15 cellular contexts compared by ENCODE assay signal in genomic region chr10:99698504-99699080, GRCh38. TPM values are rescaled to one million over a fixed set of nuclear protein-coding genes. Genes with fewer than 3 reads are reported as not detected.
DNase-seq lines count a peak whose midpoint lies in the region; ATAC-seq, FAIRE-seq and TF ChIP-seq lines count a peak whose summit lies in the region.
"Had no signal": no experiment of that assay in that cellular context is flagged by ENCODE, and none has a peak within 500 bp of the region (broad histone marks: within the 10 kb centered on the region; RNA-seq: fewer than 3 reads in every experiment).

No MANE protein-coding gene starts in this region.

- no peaks in the 10 kb centered on the region for H3K27me3 Mint-ChIP-seq in activated naive CD8-positive, alpha-beta T cell treated with anti-CD3 and anti-CD28 coated beads, Interleukin-2, amount 50 U/mL, for 24 hours
- H3K27me3 Mint-ChIP-seq: activated CD4-positive, alpha-beta T cell treated with anti-CD3 and anti-CD28 coated beads, Interleukin-2, amount 10 ng/mL, durations not matched to agents 7 days and 5 days; CD4-positive, alpha-beta memory T cell had no signal

- H3K4me3 ChIP-seq in GM12864 (ENCODE audit: low read depth, low read length) (no peak overlapping the region), bronchial epithelial cell (ENCODE audit: low read depth, low read length) (no peak overlapping the region)

- no peak for ATAC-seq in activated naive CD8-positive, alpha-beta T cell treated with anti-CD3 and anti-CD28 coated beads, Interleukin-2, amount 50 U/mL, for 24 hours

- no peaks in the 10 kb centered on the region for H3K9me3 Mint-ChIP-seq in activated naive CD8-positive, alpha-beta T cell treated with anti-CD3 and anti-CD28 coated beads, Interleukin-2, amount 50 U/mL, for 24 hours
- H3K9me3 Mint-ChIP-seq: activated CD4-positive, alpha-beta T cell treated with anti-CD3 and anti-CD28 coated beads, Interleukin-2, amount 10 ng/mL, durations not matched to agents 7 days and 5 days; CD4-positive, alpha-beta memory T cell; T-helper 2 cell treated with Interferon-gamma antibody and Interleukin-4, amounts not matched to agents 5 μg/mL and 100 μg/mL, for 36 hours had no signal

- peaks cover 24% of the 10 kb centered on the region for H3K36me3 ChIP-seq in bronchial epithelial cell (ENCODE audit: control insufficient read depth, insufficient read depth, low read length)

- H3K4me1 Mint-ChIP-seq in activated naive CD8-positive, alpha-beta T cell treated with anti-CD3 and anti-CD28 coated beads, Interleukin-2, amount 50 U/mL, for 24 hours: no peaks in the 10 kb centered on the region
- H3K4me1 Mint-ChIP-seq: activated CD4-positive, alpha-beta T cell treated with anti-CD3 and anti-CD28 coated beads, Interleukin-2, amount 10 ng/mL, durations not matched to agents 7 days and 5 days; CD4-positive, alpha-beta memory T cell had no signal

- H3K36me3 Mint-ChIP-seq in activated naive CD8-positive, alpha-beta T cell treated with anti-CD3 and anti-CD28 coated beads, Interleukin-2, amount 50 U/mL, for 24 hours (ENCODE audit: low read depth): peaks cover 32% of the 10 kb centered on the region

- H3K27me3 ChIP-seq in bronchial epithelial cell (ENCODE audit: control insufficient read depth, insufficient read depth, low read length): no peaks in the 10 kb centered on the region
- H3K27me3 ChIP-seq: neutrophil had no signal

- DNase-seq in GM12864 (ENCODE audit: low read depth) (no peak), Kasumi-1 (lab: John Stamatoyannopoulos, UW) (peak; percentile 26 to 46), bronchial epithelial cell (ENCODE audit: low read depth) (no peak), lung microvascular endothelial cell (ENCODE audit: low read depth in 2 of 2) (peak; percentile 12 to 15), NCI-H1694 treated with DMSO at 0.1 percent for 48 hours (lab: John Stamatoyannopoulos, UW) (no peak), HT-29 (ENCODE audit: low spot score) (no peak), anterior cingulate cortex (lab: John Stamatoyannopoulos, UW) (no peak)
- DNase-seq in activated naive CD8-positive, alpha-beta T cell treated with anti-CD3 and anti-CD28 coated beads, Interleukin-2, amount 50 U/mL, for 24 hours: no peak
- DNase-seq: activated CD4-positive, alpha-beta T cell treated with anti-CD3 and anti-CD28 coated beads, Interleukin-2, amount 10 ng/mL, durations not matched to agents 7 days and 5 days; CD4-positive, alpha-beta memory T cell; NCI-H1092 treated with DMSO at 0.1 percent for 48 hours; NCI-H446 had no signal

- TF ChIP-seq CTCF in GM12864 (IDR thresholded peaks at IDR 0.05; ENCODE audit: low read depth, low read length, missing control alignments) (peak; percentile 27), bronchial epithelial cell (IDR thresholded peaks at IDR 0.05; ENCODE audit: insufficient read depth, low read length, severe bottlenecking) (peak; percentile 13)

- no peak overlapping the region for H3K27ac Mint-ChIP-seq in activated naive CD8-positive, alpha-beta T cell treated with anti-CD3 and anti-CD28 coated beads, Interleukin-2, amount 50 U/mL, for 24 hours
- H3K27ac Mint-ChIP-seq: activated CD4-positive, alpha-beta T cell treated with anti-CD3 and anti-CD28 coated beads, Interleukin-2, amount 10 ng/mL, durations not matched to agents 7 days and 5 days; CD4-positive, alpha-beta memory T cell; T-helper 2 cell treated with Interferon-gamma antibody and Interleukin-4, amounts not matched to agents 5 μg/mL and 100 μg/mL, for 36 hours had no signal

- no peak for FAIRE-seq in bronchial epithelial cell (lab: Jason Lieb, UNC)
- FAIRE-seq: RCC 7860 had no signal

- no peak overlapping the region for H3K4me3 Mint-ChIP-seq in activated naive CD8-positive, alpha-beta T cell treated with anti-CD3 and anti-CD28 coated beads, Interleukin-2, amount 50 U/mL, for 24 hours
- H3K4me3 Mint-ChIP-seq: activated CD4-positive, alpha-beta T cell treated with anti-CD3 and anti-CD28 coated beads, Interleukin-2, amount 10 ng/mL, durations not matched to agents 7 days and 5 days; CD4-positive, alpha-beta memory T cell; T-helper 2 cell treated with Interferon-gamma antibody and Interleukin-4, amounts not matched to agents 5 μg/mL and 100 μg/mL, for 36 hours had no signal

RNA-seq across cellular contexts. Expression of gene COX15, which starts 33.3 kb away (rescaled TPM):
- total RNA-seq in bronchial epithelial cell (33.2 and 35.7 TPM in 2 replicates), lung microvascular endothelial cell (25.0 and 30.7 TPM in 2 replicates)
- 18.2 and 20.1 TPM in 2 replicates for total RNA-seq in HT-29 (2014; rRNA removed; shearing (Covaris generic))

RNA-seq across cellular contexts. Expression of gene CUTC, which starts 33.4 kb away (rescaled TPM):
- total RNA-seq in bronchial epithelial cell (14.2 and 25.0 TPM in 2 replicates), lung microvascular endothelial cell (12.9 and 21.6 TPM in 2 replicates)
- total RNA-seq in HT-29 (2014; rRNA removed; shearing (Covaris generic)): 7.1 and 8.1 TPM in 2 replicates

RNA-seq across cellular contexts. Expression of gene ENTPD7, which starts 39.3 kb away (rescaled TPM):
- 10.5 and 19.0 TPM in 2 replicates for total RNA-seq in bronchial epithelial cell
- 14.4 and 16.1 TPM in 2 replicates for total RNA-seq in lung microvascular endothelial cell
- total RNA-seq in HT-29 (2014; rRNA removed; shearing (Covaris generic)): 8.5 and 8.9 TPM in 2 replicates

Comparison
In these comparisons a context has a peak if more than half of its experiments do, and no peak if none do; other contexts are left out.
1. DNase-seq: peak in Kasumi-1 (2 of 2) and lung microvascular endothelial cell (2 of 2); none in GM12864 (single experiment), bronchial epithelial cell (single experiment), NCI-H1694 treated with DMSO at 0.1 percent for 48 hours (single experiment), HT-29 (single experiment), anterior cingulate cortex (0 of 58) and activated naive CD8-positive, alpha-beta T cell treated with anti-CD3 and anti-CD28 coated beads, Interleukin-2, amount 50 U/mL, for 24 hours (single experiment).